ENCODE assay signal across 8 cellular contexts in the genomic region with DNA sequence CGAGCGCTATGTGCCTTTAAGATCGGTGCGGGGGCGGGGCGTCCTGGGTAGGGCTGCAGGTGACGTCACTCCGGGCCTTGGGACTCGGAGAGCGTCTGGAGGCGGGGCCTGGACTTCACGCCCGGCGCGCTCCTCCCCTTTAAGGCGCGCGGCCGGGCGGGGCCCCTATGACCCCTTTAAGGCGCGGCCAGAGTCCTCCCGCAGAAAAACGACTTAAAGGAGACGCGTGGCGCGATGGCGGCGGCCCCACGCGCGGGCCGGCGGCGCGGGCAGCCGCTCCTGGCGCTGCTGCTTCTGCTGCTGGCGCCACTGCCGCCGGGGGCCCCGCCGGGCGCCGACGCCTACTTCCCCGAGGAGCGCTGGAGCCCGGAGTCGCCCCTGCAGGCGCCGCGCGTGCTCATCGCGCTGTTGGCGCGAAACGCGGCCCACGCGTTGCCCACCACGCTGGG. TPM values are rescaled to one million over a fixed set of nuclear protein-coding genes. Genes with fewer than 3 reads are reported as not detected.
DNase-seq lines count a peak whose midpoint lies in the region; ATAC-seq and TF ChIP-seq lines count a peak whose summit lies in the region.

Gene COLGALT1, plus strand, starts transcription at position 170 of the 449 bp plus-strand sequence. Its CDS starts 65 bp downstream, at position 235.

- no peaks in the 10 kb centered on the region for H3K9me3 Mint-ChIP-seq in activated CD4-positive, alpha-beta T cell treated with anti-CD3 and anti-CD28 coated beads, Interleukin-2, amount 10 ng/mL, durations not matched to agents 24 days and 14 days

- peaks cover 13% of the 10 kb centered on the region for H3K4me1 Mint-ChIP-seq in activated CD4-positive, alpha-beta T cell treated with anti-CD3 and anti-CD28 coated beads, Interleukin-2, amount 10 ng/mL, durations not matched to agents 24 days and 14 days

- TF ChIP-seq CTCF in colonic mucosa (IDR thresholded peaks at IDR 0.05): no peak

- peak within 1 kb of the TSS; percentile 90 for H3K4me3 Mint-ChIP-seq in activated CD4-positive, alpha-beta T cell treated with anti-CD3 and anti-CD28 coated beads, Interleukin-2, amount 10 ng/mL, durations not matched to agents 24 days and 14 days

- H3K4me1 ChIP-seq in colonic mucosa: peaks cover 6% of the 10 kb centered on the region

- H3K27ac Mint-ChIP-seq in activated CD4-positive, alpha-beta T cell treated with anti-CD3 and anti-CD28 coated beads, Interleukin-2, amount 10 ng/mL, durations not matched to agents 24 days and 14 days: peak within 1 kb of the TSS; percentile 83

- peak within 1 kb of the TSS; percentile 96 for H3K4me3 ChIP-seq in colonic mucosa

- H3K27me3 ChIP-seq in colonic mucosa: no peaks in the 10 kb centered on the region

- no peaks in the 10 kb centered on the region for H3K36me3 ChIP-seq in colonic mucosa

- DNase-seq in AG20443 (ENCODE audit: low spot score) (peak; percentile 99), GM19240 (ENCODE audit: insufficient read length, low spot score) (peak; percentile 95), NCI-H69 (lab: John Stamatoyannopoulos, UW) (peak; percentile 99), colonic mucosa (peak; percentile 99), left colon (peak; percentile 97 to 100)
- DNase-seq in activated CD4-positive, alpha-beta T cell treated with anti-CD3 and anti-CD28 coated beads, Interleukin-2, amount 10 ng/mL, durations not matched to agents 24 days and 14 days: peak; percentile 100
- DNase-seq in stimulated activated CD4-positive, alpha-beta T cell treated with anti-CD3 and anti-CD28 coated beads, Interleukin-1b, Interleukin-23, amount 100 ng/mL, for 4 hours (ENCODE audit: low read depth in 2 of 2): peak; percentile 99 to 100

- intact Hi-C loops in activated CD4-positive, alpha-beta T cell treated with anti-CD3 and anti-CD28 coated beads, Interleukin-2, amount 10 ng/mL, durations not matched to agents 24 days and 14 days (cut with micrococcal nuclease): loop anchor here (1.0 kb wide), 3 partner anchors 16 to 85 kb away; partner anchors contain the start of genes PGLS and SLC27A1
- intact Hi-C loops in colonic mucosa (cut with DNase I): no loop called here
- intact Hi-C loops in left colon (cut with DNase I, micrococcal nuclease): no loop called here

- peak; percentile 70 for ATAC-seq in HG03469 (IDR thresholded peaks at IDR 0.05; ENCODE audit: unreplicated experiment)
- ATAC-seq in left colon: peak; percentile 96

- no peaks in the 10 kb centered on the region for H3K27me3 Mint-ChIP-seq in activated CD4-positive, alpha-beta T cell treated with anti-CD3 and anti-CD28 coated beads, Interleukin-2, amount 10 ng/mL, durations not matched to agents 24 days and 14 days

- no peaks in the 10 kb centered on the region for H3K9me3 ChIP-seq in colonic mucosa

- H3K36me3 Mint-ChIP-seq in activated CD4-positive, alpha-beta T cell treated with anti-CD3 and anti-CD28 coated beads, Interleukin-2, amount 10 ng/mL, durations not matched to agents 24 days and 14 days (ENCODE audit: low read depth): peaks cover 22% of the 10 kb centered on the region

- peak within 1 kb of the TSS; percentile 89 for H3K27ac ChIP-seq in colonic mucosa

- peak within 1 kb of the TSS; percentile 96 to 99 for H3K9ac ChIP-seq in colonic mucosa (ENCODE audit: low read depth in 2 of 2, low read length in 2 of 2)

RNA-seq across cellular contexts. Expression of gene COLGALT1, which starts in this region (rescaled TPM):
- 103 and 106 TPM in 2 replicates for total RNA-seq in activated CD4-positive, alpha-beta T cell treated with anti-CD3 and anti-CD28 coated beads, Interleukin-2, amount 10 ng/mL, durations not matched to agents 24 days and 14 days
- total RNA-seq in colonic mucosa (10 to 100 TPM; 51.4 to 90.9 TPM), left colon (10 to 100 TPM; 48.3 to 53.3 TPM)

Comparison
In these comparisons a context has a peak if more than half of its experiments do, and no peak if none do; other contexts are left out.
1. Peak in every context shown above with its lines: DNase-seq, ATAC-seq, H3K4me3 ChIP-seq and H3K27ac ChIP-seq.